Comparison of ENCODE assay signal across 1 cellular context in the genomic region with DNA sequence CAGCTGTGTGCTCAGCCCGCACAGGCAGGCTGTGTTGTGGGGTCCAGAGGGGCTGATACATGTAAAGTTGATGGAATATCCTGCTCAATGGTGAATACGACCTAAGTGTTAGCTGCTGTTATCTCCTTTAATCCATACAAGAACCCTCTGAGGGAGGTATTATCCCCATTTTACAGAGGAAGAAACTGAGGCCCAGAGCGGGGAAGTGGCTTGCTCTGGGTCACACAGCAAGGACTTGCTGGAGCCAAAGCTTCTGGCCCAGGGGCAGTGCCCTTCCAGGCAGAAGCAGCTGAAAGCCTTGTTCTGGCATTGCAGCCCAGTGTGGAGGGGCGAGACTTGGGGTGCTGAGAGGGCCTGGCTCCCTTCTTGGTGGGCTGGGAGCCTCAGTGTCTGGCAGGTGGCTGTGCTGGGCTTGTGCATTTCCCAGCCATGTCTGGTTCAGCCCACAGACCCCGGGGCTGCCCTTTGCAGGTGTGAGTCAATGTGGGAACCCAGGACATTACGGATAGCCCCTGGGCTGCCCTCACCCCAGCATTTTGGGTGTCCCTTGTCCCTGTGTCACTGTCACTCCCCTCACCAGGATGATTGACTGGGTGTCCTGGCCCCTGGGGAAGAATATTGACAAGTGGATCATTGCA.
A peak's percentile ranks its signal among the peaks of the same experiment; 100 is the strongest.
TF ChIP-seq lines count a peak whose summit lies in the region.

No MANE protein-coding gene starts in this region.

TF ChIP-seq in K562, 482 proteins besides CTCF, POLR2A, EP300 and RAD21:
- TF ChIP-seq CBX1 (IDR thresholded peaks at IDR 0.05; ENCODE audit: low read depth) (0 out of 2 replicates have a peak, but pooled peaks have one; percentile 50), BCOR (IDR thresholded peaks at IDR 0.05) (peak; percentile 32; the same call in 1 of the 2 replicates), SP2 (IDR thresholded peaks at IDR 0.05; ENCODE audit: extremely low read depth, low read depth, low read length, poor library complexity, severe bottlenecking) (no peak), TAF1 (IDR thresholded peaks at IDR 0.05; ENCODE audit: control insufficient read depth, extremely low read depth, insufficient read depth, low read length, severe bottlenecking) (no peak), ZBTB40 (IDR thresholded peaks at IDR 0.05) (no peak), ZBTB40 (CRISPR knock-in tag; IDR thresholded peaks at IDR 0.05) (no peak), ADNP (tag; IDR thresholded peaks at IDR 0.05) (0 out of 2 replicates have a peak, but pooled peaks have one; percentile 53), CXXC5 (CRISPR knock-in tag; IDR thresholded peaks at IDR 0.05) (no peak)
